8 cellular contexts compared by ENCODE assay signal in the genomic region with DNA sequence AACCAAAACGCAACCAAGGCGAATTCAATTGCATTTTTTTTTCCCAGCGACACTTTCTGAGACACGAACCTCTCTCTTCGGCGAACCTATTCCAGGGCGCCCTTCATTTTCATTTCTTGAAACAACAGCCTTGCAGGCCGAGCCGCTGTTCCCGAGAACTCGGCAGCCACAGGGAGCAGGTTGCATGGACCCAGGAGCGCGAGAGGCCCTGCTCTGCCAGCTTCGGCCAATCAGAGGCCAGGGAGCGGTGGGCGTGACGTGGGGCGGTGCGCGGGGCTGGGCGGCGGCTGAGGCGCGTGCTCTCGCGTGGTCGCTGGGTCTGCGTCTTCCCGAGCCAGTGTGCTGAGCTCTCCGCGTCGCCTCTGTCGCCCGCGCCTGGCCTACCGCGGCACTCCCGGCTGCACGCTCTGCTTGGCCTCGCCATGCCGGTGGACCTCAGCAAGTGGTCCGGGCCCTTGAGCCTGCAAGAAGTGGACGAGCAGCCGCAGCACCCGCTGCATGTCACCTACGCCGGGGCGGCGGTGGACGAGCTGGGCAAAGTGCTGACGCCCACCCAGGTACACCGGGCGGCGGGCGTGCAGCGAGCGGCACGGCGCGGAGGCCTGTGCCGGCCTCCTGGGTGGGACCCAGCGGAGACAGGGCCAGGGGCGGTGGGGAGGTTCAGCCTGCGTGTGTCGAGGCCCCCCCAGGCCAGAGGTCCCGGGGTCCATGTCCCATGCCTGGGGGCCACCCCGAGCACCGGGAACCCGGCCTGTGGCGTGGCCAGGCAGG. TPM values are rescaled to one million over a fixed set of nuclear protein-coding genes. Genes with fewer than 3 reads are reported as not detected.
A peak's percentile ranks its signal among the peaks of the same experiment; 100 is the strongest.
DNase-seq lines count a peak whose midpoint lies in the region; ATAC-seq and TF ChIP-seq lines count a peak whose summit lies in the region.

Gene PEBP1, plus strand, starts transcription at position 337 of the 771 bp plus-strand sequence. Its CDS starts 86 bp downstream, at position 423.

- DNase-seq in RWPE1 (ENCODE audit: low spot score) = peak; percentile 94
- DNase-seq in fibroblast of lung (ENCODE audit: low read depth in 2 of 2) = peak; percentile 87 to 91
- peak; percentile 85 to 93 (median 91) for DNase-seq in naive thymus-derived CD8-positive, alpha-beta T cell
- peak; percentile 91 for DNase-seq in stimulated activated naive B cell treated with anti-CD40 and anti-IgM and Interleukin-4, amounts not matched to agents 10 μg/mL and 1 μg/mL and 100 μg/mL, for 72 hours

- peak within 1 kb of the TSS; percentile 94 for H3K27ac Mint-ChIP-seq in activated T-helper 17 cell treated with anti-CD3 and anti-CD28 coated beads, Interleukin-2, amount 50 U/mL, for 72 hours
- peak within 1 kb of the TSS; percentile 80 to 98 (median 93) for H3K27ac Mint-ChIP-seq in naive thymus-derived CD8-positive, alpha-beta T cell
- peak within 1 kb of the TSS; percentile 94 for H3K27ac Mint-ChIP-seq in stimulated activated naive B cell treated with anti-CD40 and anti-IgM and Interleukin-4, amounts not matched to agents 10 μg/mL and 1 μg/mL and 100 μg/mL, for 72 hours

- peaks cover 42% of the 10 kb centered on the region for H3K36me3 Mint-ChIP-seq in activated T-helper 17 cell treated with anti-CD3 and anti-CD28 coated beads, Interleukin-2, amount 50 U/mL, for 72 hours (ENCODE audit: low read depth)
- peaks cover 0 to 25% (median 9%) of the 10 kb centered on the region in 3 donors for H3K36me3 Mint-ChIP-seq in naive thymus-derived CD8-positive, alpha-beta T cell
- peaks cover 20 to 31% of the 10 kb centered on the region in 2 donors for H3K36me3 Mint-ChIP-seq in stimulated activated naive B cell treated with anti-CD40 and anti-IgM and Interleukin-4, amounts not matched to agents 10 μg/mL and 1 μg/mL and 100 μg/mL, for 72 hours

- H3K4me3 Mint-ChIP-seq in activated T-helper 17 cell treated with anti-CD3 and anti-CD28 coated beads, Interleukin-2, amount 50 U/mL, for 72 hours = peak within 1 kb of the TSS; percentile 94
- peak within 1 kb of the TSS; percentile 91 to 99 (median 98) for H3K4me3 Mint-ChIP-seq in naive thymus-derived CD8-positive, alpha-beta T cell
- H3K4me3 Mint-ChIP-seq in stimulated activated naive B cell treated with anti-CD40 and anti-IgM and Interleukin-4, amounts not matched to agents 10 μg/mL and 1 μg/mL and 100 μg/mL, for 72 hours = peak within 1 kb of the TSS; percentile 96 to 98

- no peaks in the 10 kb centered on the region for H3K9me3 ChIP-seq in DOHH2 (ENCODE audit: control insufficient read depth, insufficient read depth, low read length)
- no peaks in the 10 kb centered on the region for H3K9me3 ChIP-seq in KOPT-K1 (ENCODE audit: insufficient read depth, low read length, poor library complexity, severe bottlenecking)
- H3K9me3 ChIP-seq in fibroblast of lung (ENCODE audit: control insufficient read depth, insufficient read depth, low read depth, low read length) = no peaks in the 10 kb centered on the region

- POLR2A ChIA-PET in RWPE1 (lab: Yijun Ruan, JAX; ENCODE audit: low non-redundant PET) = interaction anchor here (0.8 kb wide), 1 partner anchor 238 kb away, joined by 3 read pairs; no protein-coding TSS in a partner anchor
- POLR2A ChIA-PET in naive thymus-derived CD8-positive, alpha-beta T cell (lab: Charles Lee) = interaction anchor here (0.7 to 3.1 kb wide), 14 partner anchors 9 to 240 kb away, joined by 3 to 13 read pairs (median 8); partner anchors contain the start of genes RFC5, SUDS3, TAOK3 and WSB2

- H3K4me3 ChIP-seq in DOHH2 (ENCODE audit: low read length) (peak within 1 kb of the TSS; percentile 95), fibroblast of lung (replicated peaks in 1 of 4; ENCODE audit: control extremely low read depth in 1 of 4, insufficient read depth in 1 of 4, low read depth in 3 of 4, low read length in 4 of 4) (peak within 1 kb of the TSS; percentile 81 to 98 (median 95))

- peaks cover 3% of the 10 kb centered on the region; the same call in 1 of the 2 replicates for H3F3A ChIP-seq in DOHH2 (ENCODE audit: control insufficient read depth, insufficient read depth)

- H3K79me2 ChIP-seq in DOHH2 (ENCODE audit: control insufficient read depth, low read length) (peaks cover 43% of the 10 kb centered on the region), fibroblast of lung (ENCODE audit: control insufficient read depth, insufficient read depth, low read length) (peaks cover 22% of the 10 kb centered on the region)

- no peaks in the 10 kb centered on the region for H3K27me3 Mint-ChIP-seq in activated T-helper 17 cell treated with anti-CD3 and anti-CD28 coated beads, Interleukin-2, amount 50 U/mL, for 72 hours
- H3K27me3 Mint-ChIP-seq in naive thymus-derived CD8-positive, alpha-beta T cell = no peaks in the 10 kb centered on the region
- H3K27me3 Mint-ChIP-seq in stimulated activated naive B cell treated with anti-CD40 and anti-IgM and Interleukin-4, amounts not matched to agents 10 μg/mL and 1 μg/mL and 100 μg/mL, for 72 hours = no peaks in the 10 kb centered on the region

- H3K4me1 ChIP-seq in DOHH2 (ENCODE audit: control insufficient read depth, low read length) (peaks cover 25% of the 10 kb centered on the region), fibroblast of lung (ENCODE audit: control insufficient read depth, extremely low read depth, insufficient read depth, low read length) (peaks cover 2% of the 10 kb centered on the region)

- H3K9ac ChIP-seq in fibroblast of lung (ENCODE audit: insufficient read depth, low read length) = peak within 1 kb of the TSS; percentile 92

- no peaks in the 10 kb centered on the region for H4K20me1 ChIP-seq in DOHH2 (ENCODE audit: control insufficient read depth, insufficient read depth, low read depth, low read length)
- no peaks in the 10 kb centered on the region for H4K20me1 ChIP-seq in fibroblast of lung (ENCODE audit: control insufficient read depth, extremely low read depth, insufficient read depth, low read length)

- ATAC-seq in GM21786 (IDR thresholded peaks at IDR 0.05; ENCODE audit: unreplicated experiment) = peak; percentile 95
- ATAC-seq in activated T-helper 17 cell treated with anti-CD3 and anti-CD28 coated beads, Interleukin-2, amount 50 U/mL, for 72 hours (replicated peaks) = peak; percentile 99
- peak; percentile 99 for ATAC-seq in naive thymus-derived CD8-positive, alpha-beta T cell
- ATAC-seq in stimulated activated naive B cell treated with anti-CD40 and anti-IgM and Interleukin-4, amounts not matched to agents 10 μg/mL and 1 μg/mL and 100 μg/mL, for 72 hours (replicated peaks) = peak; percentile 98 to 99

- peak within 1 kb of the TSS; percentile 68 for H3K4me2 ChIP-seq in DOHH2 (ENCODE audit: low read length)
- H3K4me2 ChIP-seq in fibroblast of lung (ENCODE audit: extremely low read depth, insufficient read depth, low read length) = peak within 1 kb of the TSS; percentile 92

- peaks cover 11% of the 10 kb centered on the region for H3K4me1 Mint-ChIP-seq in activated T-helper 17 cell treated with anti-CD3 and anti-CD28 coated beads, Interleukin-2, amount 50 U/mL, for 72 hours
- H3K4me1 Mint-ChIP-seq in naive thymus-derived CD8-positive, alpha-beta T cell = peaks cover 9 to 44% (median 30%) of the 10 kb centered on the region in 4 donors
- H3K4me1 Mint-ChIP-seq in stimulated activated naive B cell treated with anti-CD40 and anti-IgM and Interleukin-4, amounts not matched to agents 10 μg/mL and 1 μg/mL and 100 μg/mL, for 72 hours = peaks cover 14 to 41% of the 10 kb centered on the region in 2 donors

- CTCF ChIA-PET in RWPE1 (lab: Yijun Ruan, JAX) = interaction anchor here (0.5 to 1.8 kb wide), 4 partner anchors 15 to 1533 kb away, joined by 4 to 11 read pairs (median 6); partner anchors contain the start of gene SUDS3

- no peaks in the 10 kb centered on the region for H3K9me3 Mint-ChIP-seq in activated T-helper 17 cell treated with anti-CD3 and anti-CD28 coated beads, Interleukin-2, amount 50 U/mL, for 72 hours
- H3K9me3 Mint-ChIP-seq in naive thymus-derived CD8-positive, alpha-beta T cell = no peaks in the 10 kb centered on the region
- no peaks in the 10 kb centered on the region for H3K9me3 Mint-ChIP-seq in stimulated activated naive B cell treated with anti-CD40 and anti-IgM and Interleukin-4, amounts not matched to agents 10 μg/mL and 1 μg/mL and 100 μg/mL, for 72 hours

- TF ChIP-seq CTCF in DOHH2 (IDR thresholded peaks at IDR 0.05; ENCODE audit: low read depth, low read length, poor library complexity, severe bottlenecking) = no peak
- TF ChIP-seq CTCF in RWPE1 (conservative IDR thresholded peaks at IDR 0.05; ENCODE audit: low read depth) = no peak
- TF ChIP-seq CTCF in fibroblast of lung (conservative IDR thresholded peaks at IDR 0.05 in 1 of 2, IDR thresholded peaks at IDR 0.05 in 1 of 2; ENCODE audit: low read depth in 1 of 2, low read length in 2 of 2) = no peak

- H2AFZ ChIP-seq in fibroblast of lung (ENCODE audit: low read length) = peak within 1 kb of the TSS; percentile 84

- H3K36me3 ChIP-seq in DOHH2 (ENCODE audit: control insufficient read depth, low read length) = peaks cover 36% of the 10 kb centered on the region
- peaks cover 34% of the 10 kb centered on the region for H3K36me3 ChIP-seq in KOPT-K1 (ENCODE audit: insufficient read depth, low read length)
- H3K36me3 ChIP-seq in fibroblast of lung (ENCODE audit: control insufficient read depth, insufficient read depth, low read length) = peaks cover 4% of the 10 kb centered on the region

- H3K27me3 ChIP-seq in DOHH2 (ENCODE audit: control insufficient read depth, low read length) = no peaks in the 10 kb centered on the region
- H3K27me3 ChIP-seq in fibroblast of lung (ENCODE audit: control insufficient read depth, insufficient read depth, low read length) = no peaks in the 10 kb centered on the region

- no peaks in the 10 kb centered on the region for H3K9me2 ChIP-seq in DOHH2 (replicated peaks; ENCODE audit: control insufficient read depth, low read length)

- H3K27ac ChIP-seq in DOHH2 (ENCODE audit: low read depth, low read length) = peak within 1 kb of the TSS; percentile 42; the same call in 1 of the 2 replicates
- peak within 1 kb of the TSS; percentile 69 for H3K27ac ChIP-seq in KOPT-K1 (ENCODE audit: low read depth, low read length, poor library complexity, severe bottlenecking)
- H3K27ac ChIP-seq in RWPE1 = peak within 1 kb of the TSS; percentile 73
- peak within 1 kb of the TSS; percentile 86 for H3K27ac ChIP-seq in fibroblast of lung (ENCODE audit: insufficient read depth, low read length)

RNA-seq across cellular contexts. Expression of gene PEBP1, which starts in this region (rescaled TPM):
- 100 to 1,000 TPM in 1 of 2 donors, 10 to 100 TPM in 1; 86.0 to 182 TPM for total RNA-seq in activated T-helper 17 cell treated with anti-CD3 and anti-CD28 coated beads, Interleukin-2, amount 50 U/mL, for 72 hours
- total RNA-seq in fibroblast of lung = 175 and 290 TPM in 2 replicates
- polyA plus RNA-seq in fibroblast of lung = 193 and 233 TPM in 2 replicates
- 190 and 242 TPM in 2 replicates for polyA plus RNA-seq in fibroblast of lung (2012)
- 121 and 127 TPM in 2 replicates for polyA minus RNA-seq in fibroblast of lung (ENCODE audit: low replicate concordance)
- total RNA-seq in naive thymus-derived CD8-positive, alpha-beta T cell = 10 to 100 TPM; 85.2 to 86.7 TPM
- polyA plus RNA-seq in naive thymus-derived CD8-positive, alpha-beta T cell = 100 to 1,000 TPM; 290 to 344 (median 340) TPM

Comparison
In these comparisons a context has a peak if more than half of its experiments do, and no peak if none do; other contexts are left out.
1. Peak in every context shown above with its lines: DNase-seq, ATAC-seq, H3K4me3 ChIP-seq and H3K27ac ChIP-seq.